Comparison of ENCODE assay signal across 8 cellular contexts in the genomic region with DNA sequence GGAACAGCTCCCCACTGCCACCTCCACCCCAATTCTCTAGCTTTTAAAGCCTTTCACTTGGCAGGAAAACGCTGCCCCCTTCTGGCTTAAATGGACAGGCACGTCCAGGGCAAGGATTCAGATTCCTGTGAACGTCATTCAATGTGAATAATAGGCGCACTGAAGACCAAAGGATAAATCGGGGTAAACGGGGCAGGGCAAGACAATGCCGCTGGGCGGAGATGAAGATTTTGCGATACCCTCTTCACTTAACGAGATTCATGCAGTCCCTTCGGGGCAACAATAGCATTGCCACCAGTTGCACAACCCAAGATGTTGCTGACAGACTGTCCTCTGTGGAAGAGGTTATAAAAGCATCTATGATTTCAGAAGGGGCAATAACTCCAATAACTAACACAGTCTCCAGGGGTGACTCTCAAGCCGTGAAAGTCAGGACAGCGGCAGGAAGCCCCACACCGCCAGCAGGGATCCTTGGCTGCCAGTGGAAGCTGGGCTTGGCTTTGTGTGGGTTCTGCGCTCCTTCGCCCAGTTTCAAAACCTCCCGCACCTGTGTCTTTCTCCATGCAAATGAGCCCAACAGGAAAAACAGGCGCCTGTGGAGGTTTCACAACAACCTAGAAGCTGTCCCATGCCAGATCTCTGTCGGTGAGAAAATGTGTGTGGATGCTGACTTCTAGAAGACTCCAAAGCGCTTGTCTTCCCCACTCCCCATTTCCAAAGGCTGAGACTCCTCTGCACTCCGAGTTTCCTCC.
A peak's percentile ranks its signal among the peaks of the same experiment; 100 is the strongest.
DNase-seq lines count a peak whose midpoint lies in the region; ATAC-seq and TF ChIP-seq lines count a peak whose summit lies in the region.

No MANE protein-coding gene starts in this region.

- TF ChIP-seq CTCF in HL-60 (IDR thresholded peaks at IDR 0.05; ENCODE audit: insufficient read depth, low read length): no peak
- peak; percentile 89 for TF ChIP-seq CTCF in foreskin fibroblast (IDR thresholded peaks at IDR 0.05; ENCODE audit: low read depth, low read length)

- ATAC-seq in HG03196 (IDR thresholded peaks at IDR 0.05; ENCODE audit: unreplicated experiment): no peak

- H3K4me3 ChIP-seq in HL-60 (replicated peaks; ENCODE audit: insufficient read depth, low read length) (no peak overlapping the region), foreskin fibroblast (ENCODE audit: low read depth in 1 of 2, low read length in 2 of 2) (no peak overlapping the region), skeletal muscle cell (ENCODE audit: low read depth, low read length) (no peak overlapping the region)

- H3K27me3 ChIP-seq in HL-60 (ENCODE audit: insufficient read depth, poor library complexity, severe bottlenecking): peaks cover 24% of the 10 kb centered on the region

- H3K27ac ChIP-seq in HL-60 (replicated peaks): no peak overlapping the region

- in situ Hi-C loops in SK-MEL-5 (cut with HindIII; ENCODE audit: low pct_unique_long_range_greater_than_20kb, low sequenced_read_pairs): no loop called here

- DNase-seq in D341Med (ENCODE audit: low spot score): peak; percentile 70
- peak; percentile 10 to 27 for DNase-seq in HL-60 (ENCODE audit: low read depth in 1 of 2, low spot score in 1 of 2)
- DNase-seq in SK-MEL-5 (ENCODE audit: low read depth, low spot score): peak; percentile 79
- peak; percentile 62 to 84 for DNase-seq in foreskin fibroblast
- DNase-seq in skeletal muscle cell (ENCODE audit: low read depth): peak; percentile 1
- DNase-seq in NCI-H146 (lab: John Stamatoyannopoulos, UW): no peak
- DNase-seq in NCI-H2227 (lab: John Stamatoyannopoulos, UW; ENCODE audit: unreplicated experiment): no peak

Comparison
In these comparisons a context has a peak if more than half of its experiments do, and no peak if none do; other contexts are left out.
1. DNase-seq: peak in D341Med (single experiment), HL-60 (2 of 2), SK-MEL-5 (single experiment), foreskin fibroblast (2 of 2) and skeletal muscle cell (single experiment); none in NCI-H146 (single experiment) and NCI-H2227 (single experiment).